In the genomic region with DNA sequence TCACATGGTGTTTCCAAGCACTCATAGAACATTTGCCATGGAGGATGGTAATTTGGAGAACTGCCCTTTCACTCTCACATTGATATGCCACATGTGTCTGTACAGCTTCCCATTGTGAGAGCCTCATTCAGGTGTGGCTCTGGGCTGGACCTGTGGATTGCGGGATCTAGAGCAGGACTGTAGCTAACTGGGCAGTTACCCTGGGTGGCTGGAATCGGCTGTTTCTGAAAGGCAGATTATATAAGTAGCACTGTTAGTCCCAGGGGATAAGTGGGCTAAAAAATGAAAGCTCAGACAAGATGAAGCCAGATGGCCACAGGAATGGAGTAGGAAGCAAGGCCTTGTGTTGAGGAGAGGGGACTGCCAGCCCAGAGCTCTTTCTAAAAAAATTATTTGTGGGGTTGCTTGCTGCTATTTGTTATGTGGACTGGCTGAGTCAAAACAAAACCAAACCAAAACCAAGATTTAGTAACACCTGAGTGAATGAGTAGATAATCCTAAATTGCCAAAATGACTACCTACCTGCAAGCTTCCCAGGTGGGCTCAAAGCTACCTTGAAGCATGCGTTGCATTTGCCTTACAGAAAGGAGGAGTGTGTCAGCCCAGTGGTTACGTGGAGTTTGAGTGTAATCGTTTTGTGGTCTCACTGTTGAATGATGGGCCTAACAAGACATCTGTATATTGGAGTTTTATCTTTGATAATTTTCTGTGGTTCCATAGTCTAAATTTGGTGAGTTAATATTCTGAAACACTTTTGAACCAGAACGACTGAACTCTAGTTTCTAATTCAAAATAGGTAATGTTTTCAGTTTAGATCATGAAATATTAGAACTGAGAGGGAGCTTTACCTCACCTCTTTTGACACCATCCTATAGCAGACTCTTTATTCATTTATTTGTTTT, we compare ENCODE assay signal across 9 cellular contexts. TPM values are rescaled to one million over a fixed set of nuclear protein-coding genes. Genes with fewer than 3 reads are reported as not detected.
DNase-seq lines count a peak whose midpoint lies in the region; ATAC-seq and TF ChIP-seq lines count a peak whose summit lies in the region.
"Had no signal": no experiment of that assay in that cellular context is flagged by ENCODE, and none has a peak within 500 bp of the region (broad histone marks: within the 10 kb centered on the region; RNA-seq: fewer than 3 reads in every experiment).

No MANE protein-coding gene starts in this region.

- H3K27ac Mint-ChIP-seq in naive thymus-derived CD4-positive, alpha-beta T cell, result peak overlapping the region in 3 of 9 donors; percentile 18 to 25 (median 22)
- H3K27ac Mint-ChIP-seq: activated CD4-positive, alpha-beta T cell treated with anti-CD3 and anti-CD28 coated beads, Interleukin-2, amount 10 ng/mL, durations not matched to agents 7 days and 5 days had no signal

- POLR2A ChIA-PET in naive thymus-derived CD4-positive, alpha-beta T cell (lab: Charles Lee), result interaction anchor here (0.6 kb wide), 1 partner anchor 1118 kb away, joined by 3 read pairs; no protein-coding TSS in a partner anchor

- H3K27me3 ChIP-seq in lower lobe of right lung (ENCODE audit: low read depth) (no peaks in the 10 kb centered on the region), BE2C (no peaks in the 10 kb centered on the region)
- H3K27me3 ChIP-seq in naive thymus-derived CD4-positive, alpha-beta T cell (ENCODE audit: control insufficient read depth in 2 of 2, insufficient read depth in 2 of 2, low read length in 2 of 2), result no peaks in the 10 kb centered on the region

- peaks cover 0 to 23% (median 0%) of the 10 kb centered on the region in 7 donors for H3K4me1 Mint-ChIP-seq in naive thymus-derived CD4-positive, alpha-beta T cell

- H3K4me3 ChIP-seq in lower lobe of right lung (no peak overlapping the region), BE2C (ENCODE audit: low read depth, low read length) (no peak overlapping the region)
- H3K4me3 ChIP-seq in naive thymus-derived CD4-positive, alpha-beta T cell (ENCODE audit: low read length), result no peak overlapping the region

- intact Hi-C loops in lower lobe of right lung (cut with DNase I), result no loop called here
- intact Hi-C loops in naive thymus-derived CD4-positive, alpha-beta T cell (cut with micrococcal nuclease), result no loop called here

- H3K4me3 Mint-ChIP-seq in naive thymus-derived CD4-positive, alpha-beta T cell, result no peak overlapping the region
- H3K4me3 Mint-ChIP-seq: activated CD4-positive, alpha-beta T cell treated with anti-CD3 and anti-CD28 coated beads, Interleukin-2, amount 10 ng/mL, durations not matched to agents 7 days and 5 days had no signal

- CTCF ChIA-PET in naive thymus-derived CD4-positive, alpha-beta T cell (lab: Charles Lee), result no interaction called here

- no peaks in the 10 kb centered on the region for H3K9me3 Mint-ChIP-seq in naive thymus-derived CD4-positive, alpha-beta T cell
- H3K9me3 Mint-ChIP-seq: activated CD4-positive, alpha-beta T cell treated with anti-CD3 and anti-CD28 coated beads, Interleukin-2, amount 10 ng/mL, durations not matched to agents 7 days and 5 days had no signal

- peaks cover 3 to 41% (median 22%) of the 10 kb centered on the region in 5 donors for H3K36me3 Mint-ChIP-seq in naive thymus-derived CD4-positive, alpha-beta T cell

- no peak for TF ChIP-seq CTCF in lower lobe of right lung (IDR thresholded peaks at IDR 0.05)
- no peak for TF ChIP-seq CTCF in BE2C (IDR thresholded peaks at IDR 0.05; ENCODE audit: low read depth, low read length)

- ATAC-seq in GM18517 (IDR thresholded peaks at IDR 0.05; ENCODE audit: unreplicated experiment), result peak; percentile 84
- peak; percentile 69 for ATAC-seq in GM21526 (IDR thresholded peaks at IDR 0.05; ENCODE audit: low FRiP score, unreplicated experiment)
- ATAC-seq in HG03378 (IDR thresholded peaks at IDR 0.05; ENCODE audit: unreplicated experiment), result peak; percentile 70
- ATAC-seq in lower lobe of right lung, result peak; percentile 59 to 79
- ATAC-seq in naive thymus-derived CD4-positive, alpha-beta T cell, result no peak

- H3K27ac ChIP-seq in lower lobe of right lung, result peak overlapping the region; percentile 44
- H3K27ac ChIP-seq in naive thymus-derived CD4-positive, alpha-beta T cell (ENCODE audit: low read depth, low read length), result no peak overlapping the region

- H3K36me3 ChIP-seq in lower lobe of right lung (peaks cover 26% of the 10 kb centered on the region), BE2C (no peaks in the 10 kb centered on the region; the same call in 1 of the 2 replicates)
- peaks cover 0 to 10% (median 0%) of the 10 kb centered on the region in 3 experiments for H3K36me3 ChIP-seq in naive thymus-derived CD4-positive, alpha-beta T cell (ENCODE audit: control insufficient read depth in 2 of 3, insufficient read depth in 3 of 3, low read length in 3 of 3)

- H3K27me3 Mint-ChIP-seq in naive thymus-derived CD4-positive, alpha-beta T cell, result no peaks in the 10 kb centered on the region
- H3K27me3 Mint-ChIP-seq: activated CD4-positive, alpha-beta T cell treated with anti-CD3 and anti-CD28 coated beads, Interleukin-2, amount 10 ng/mL, durations not matched to agents 7 days and 5 days had no signal

- H3K9me3 ChIP-seq in lower lobe of right lung (no peaks in the 10 kb centered on the region), BE2C (no peaks in the 10 kb centered on the region)
- no peaks in the 10 kb centered on the region for H3K9me3 ChIP-seq in naive thymus-derived CD4-positive, alpha-beta T cell (ENCODE audit: control insufficient read depth in 2 of 3, low read length in 3 of 3)

- H3K4me1 ChIP-seq in lower lobe of right lung, result peaks cover 31% of the 10 kb centered on the region
- H3K4me1 ChIP-seq in BE2C, result no peaks in the 10 kb centered on the region
- no peaks in the 10 kb centered on the region for H3K4me1 ChIP-seq in naive thymus-derived CD4-positive, alpha-beta T cell (ENCODE audit: control insufficient read depth in 2 of 2, insufficient read depth in 2 of 2, low read length in 2 of 2)

- DNase-seq in lower lobe of right lung (no peak), NCI-H2107 treated with DMSO at 0.1 percent for 48 hours (lab: John Stamatoyannopoulos, UW; ENCODE audit: unreplicated experiment) (no peak), BE2C (no peak), globus pallidus (ENCODE audit: low spot score) (no peak)
- DNase-seq in naive thymus-derived CD4-positive, alpha-beta T cell, result no peak
- DNase-seq: activated CD4-positive, alpha-beta T cell treated with anti-CD3 and anti-CD28 coated beads, Interleukin-2, amount 10 ng/mL, durations not matched to agents 7 days and 5 days had no signal

RNA-seq across cellular contexts. Expression of gene SDCCAG8, which starts 58.0 kb away (rescaled TPM):
- total RNA-seq in lower lobe of right lung, result 92.7 TPM
- 25.6 TPM for polyA plus RNA-seq in BE2C (2012; ENCODE audit: insufficient read depth, insufficient read length, low read depth)
- total RNA-seq in naive thymus-derived CD4-positive, alpha-beta T cell, result 10 to 100 TPM; 26.0 to 45.2 (median 41.4) TPM
- 10 to 100 TPM; 30.3 to 39.1 TPM for polyA plus RNA-seq in naive thymus-derived CD4-positive, alpha-beta T cell

RNA-seq across cellular contexts. Expression of gene CEP170, which starts 58.8 kb away (rescaled TPM):
- total RNA-seq in lower lobe of right lung, result 106 TPM
- 89.3 TPM for polyA plus RNA-seq in BE2C (2012; ENCODE audit: insufficient read depth, insufficient read length, low read depth)
- 10 to 100 TPM; 32.9 to 56.1 (median 47.3) TPM for total RNA-seq in naive thymus-derived CD4-positive, alpha-beta T cell
- polyA plus RNA-seq in naive thymus-derived CD4-positive, alpha-beta T cell, result 10 to 100 TPM; 11.6 to 19.6 TPM
